Comparison of ENCODE assay signal across 13 cellular contexts in genomic region chr19:18362934-18363542, GRCh38. TPM values are rescaled to one million over a fixed set of nuclear protein-coding genes. Genes with fewer than 3 reads are reported as not detected.
DNase-seq lines count a peak whose midpoint lies in the region; ATAC-seq and TF ChIP-seq lines count a peak whose summit lies in the region.
"Had no signal": no experiment of that assay in that cellular context is flagged by ENCODE, and none has a peak within 500 bp of the region (broad histone marks: within the 10 kb centered on the region; RNA-seq: fewer than 3 reads in every experiment).

No MANE protein-coding gene starts in this region.

- 97% methylated on average over 17 of the region's 17 CpGs for WGBS in hepatocyte (ENCODE audit: low lambda C conversion rate, missing lambda C conversion rate)
- WGBS in transverse colon (ENCODE audit: low coverage in 1 of 2), 2 donors: 71 to 89% methylated on average over 5 to 17 of the region's 17 CpGs

- in situ Hi-C loops in transverse colon (cut with MboI; ENCODE audit: low pct_ligation_motif_present in 1 of 4, low pct_unique_long_range_greater_than_20kb in 1 of 4, low sequenced_read_pairs in 3 of 4): no loop called here

- no peak overlapping the region for H3K4me3 ChIP-seq in hepatocyte
- no peak overlapping the region for H3K4me3 ChIP-seq in transverse colon
- H3K4me3 ChIP-seq: GM23248, lung, skin epidermis had no signal

- ATAC-seq in GM19035 (IDR thresholded peaks at IDR 0.05; ENCODE audit: unreplicated experiment): no peak

- TF ChIP-seq EP300 in transverse colon (IDR thresholded peaks at IDR 0.05; ENCODE audit: low read depth): no peak

- H2AFZ ChIP-seq in hepatocyte: no peak overlapping the region
- H2AFZ ChIP-seq: GM23248 had no signal

- H3K4me2 ChIP-seq in hepatocyte: no peak overlapping the region

- TF ChIP-seq POLR2A in transverse colon (IDR thresholded peaks at IDR 0.05): no peak

- peak; percentile 47 for DNase-seq in OCI-M1 (lab: John Stamatoyannopoulos, UW)
- DNase-seq in hepatocyte (ENCODE audit: low spot score): no peak
- no peak for DNase-seq in transverse colon
- DNase-seq in stimulated activated CD4-positive, alpha-beta T cell treated with anti-CD3 and anti-CD28 coated beads, Interleukin-2, amount 100 ng/mL, for 48 hours: no peak
- DNase-seq: Caco-2, dermis blood vessel endothelial cell, GM23248, NCI-H2081 treated with DMSO at 0.1 percent for 48 hours, T-helper 2 cell had no signal

- H3K9me3 ChIP-seq in hepatocyte (ENCODE audit: low read depth) (no peaks in the 10 kb centered on the region), transverse colon (no peaks in the 10 kb centered on the region)
- H3K9me3 ChIP-seq: Caco-2 had no signal

- peaks cover 4% of the 10 kb centered on the region for H3K79me2 ChIP-seq in hepatocyte

- intact Hi-C loops in transverse colon (cut with DNase I; ENCODE audit: low total_unique reads): no loop called here

- H3K27me3 ChIP-seq in hepatocyte: no peaks in the 10 kb centered on the region
- H3K27me3 ChIP-seq in transverse colon: no peaks in the 10 kb centered on the region

- H3K36me3 ChIP-seq in hepatocyte (replicated peaks; ENCODE audit: insufficient read depth, low read depth): no peaks in the 10 kb centered on the region
- peaks cover 0 to 35% (median 7%) of the 10 kb centered on the region in 4 donors for H3K36me3 ChIP-seq in transverse colon

- H3K27ac ChIP-seq in hepatocyte (peak overlapping the region; percentile 98), transverse colon (peak overlapping the region; percentile 82 to 87 (median 84))
- H3K27ac ChIP-seq: GM23248 had no signal

- no peak for TF ChIP-seq CTCF in hepatocyte (IDR thresholded peaks at IDR 0.05; ENCODE audit: poor library complexity)
- TF ChIP-seq CTCF in transverse colon (IDR thresholded peaks at IDR 0.05): no peak

- H4K20me1 ChIP-seq in hepatocyte (ENCODE audit: insufficient read depth, poor library complexity, severe bottlenecking): no peaks in the 10 kb centered on the region

- H3K9me2 ChIP-seq in hepatocyte (replicated peaks; ENCODE audit: insufficient read depth): no peaks in the 10 kb centered on the region

- H3K4me1 ChIP-seq in hepatocyte (ENCODE audit: insufficient read depth) (peaks cover 23% of the 10 kb centered on the region), transverse colon (peaks cover 9 to 29% (median 19%) of the 10 kb centered on the region in 4 donors)

RNA-seq across cellular contexts. Expression of gene PGPEP1, which starts 22.6 kb away (rescaled TPM):
- total RNA-seq in hepatocyte (35.0 and 36.1 TPM in 2 replicates), transverse colon (100 to 1,000 TPM in 1 of 4 donors, 10 to 100 TPM in 3; 59.7 to 110 (median 73.0) TPM)
- polyA plus RNA-seq in hepatocyte: 24.8 and 26.8 TPM in 2 replicates

RNA-seq across cellular contexts. Expression of gene GDF15, which starts 22.9 kb away (rescaled TPM):
- total RNA-seq in hepatocyte (106 and 123 TPM in 2 replicates), transverse colon (10 to 100 TPM; 36.3 to 77.0 (median 58.9) TPM)
- polyA plus RNA-seq in hepatocyte: 175 and 185 TPM in 2 replicates

RNA-seq across cellular contexts. Expression of gene LRRC25, which starts 34.4 kb away (rescaled TPM):
- total RNA-seq in hepatocyte: 0.16 TPM in 1 of 2 replicates, not detected in the other
- 0.36 and 1.5 TPM in 2 replicates for polyA plus RNA-seq in hepatocyte
- total RNA-seq in transverse colon: 1 to 10 TPM in 3 of 4 donors, not detected in 1; 3.3 to 4.9 (median 4.1) TPM
- total RNA-seq: Caco-2, dermis blood vessel endothelial cell, GM23248, RPMI7951 had no signal
- polyA plus RNA-seq: GM23248 had no signal

RNA-seq across cellular contexts. Expression of gene LSM4, which starts 40.2 kb away (rescaled TPM):
- total RNA-seq in hepatocyte (185 and 202 TPM in 2 replicates), transverse colon (100 to 1,000 TPM in 3 of 4 donors, 10 to 100 TPM in 1; 94.3 to 218 (median 175) TPM)
- 218 and 226 TPM in 2 replicates for polyA plus RNA-seq in hepatocyte

RNA-seq across cellular contexts. Expression of gene SSBP4, which starts 56.2 kb away (rescaled TPM):
- 55.8 and 72.6 TPM in 2 replicates for total RNA-seq in hepatocyte
- 156 and 169 TPM in 2 replicates for polyA plus RNA-seq in hepatocyte
- total RNA-seq in transverse colon: 10 to 100 TPM in 3 of 4 donors, 1 to 10 TPM in 1; 9.4 to 40.4 (median 32.2) TPM
